In genomic region chr4:38383646-38384121, GRCh38 we compare ENCODE assay signal across 1 cellular context.
A peak's percentile ranks its signal among the peaks of the same experiment; 100 is the strongest.
TF ChIP-seq lines count a peak whose summit lies in the region.

No MANE protein-coding gene starts in this region.

TF ChIP-seq in K562, 482 proteins besides CTCF, POLR2A, EP300 and RAD21 (continued from another document and continues in another):
- TF ChIP-seq PBX2 (CRISPR knock-in tag; IDR thresholded peaks at IDR 0.05; ENCODE audit: low read depth) (peak; percentile 64), PBX2 (tag; conservative IDR thresholded peaks at IDR 0.05; ENCODE audit: low read depth) (peak; percentile 97), ZFX (CRISPR knock-in tag; IDR thresholded peaks at IDR 0.05) (peak; percentile 2; the same call in 1 of the 2 replicates), RFX1 (IDR thresholded peaks at IDR 0.05) (no peak), MNT (conservative IDR thresholded peaks at IDR 0.05) (peak in 1 of 2 experiments; percentile 26; a peak in 1 of 4 replicates), GABPA (tag; conservative IDR thresholded peaks at IDR 0.05; ENCODE audit: low read depth) (peak; percentile 24; the same call in 1 of the 2 replicates), NFIX (CRISPR knock-in tag; IDR thresholded peaks at IDR 0.05; ENCODE audit: low read depth) (no peak), ZNF24 (IDR thresholded peaks at IDR 0.05) (peak; percentile 97), PTBP1 (IDR thresholded peaks at IDR 0.05; ENCODE audit: low read depth, low read length) (no peak), ZKSCAN1 (IDR thresholded peaks at IDR 0.05; ENCODE audit: low read depth, low read length) (peak; percentile 94), TAF15 (IDR thresholded peaks at IDR 0.05; ENCODE audit: low read depth, low read length) (no peak), NCOR1 (IDR thresholded peaks at IDR 0.05) (peak; percentile 67), ZNF76 (CRISPR knock-in tag; IDR thresholded peaks at IDR 0.05; ENCODE audit: borderline replicate concordance) (no peak), KDM1A (IDR thresholded peaks at IDR 0.05) (peak; percentile 86 to 91), ZBTB1 (CRISPR knock-in tag; IDR thresholded peaks at IDR 0.05; ENCODE audit: borderline replicate concordance, low read depth) (no peak), CBFA2T3 (IDR thresholded peaks at IDR 0.05) (peak; percentile 81), JUN (IDR thresholded peaks at IDR 0.05; ENCODE audit: borderline replicate concordance, low read depth, low read length) (no peak), JUN (CRISPR knock-in tag; IDR thresholded peaks at IDR 0.05; ENCODE audit: borderline replicate concordance) (no peak), ATF2 (CRISPR knock-in tag; IDR thresholded peaks at IDR 0.05) (no peak), TBL1XR1 (IDR thresholded peaks at IDR 0.05; ENCODE audit: low read length in 2 of 2) (no peak), CUX1 (CRISPR knock-in tag; IDR thresholded peaks at IDR 0.05) (no peak), CREM (IDR thresholded peaks at IDR 0.05; ENCODE audit: low read depth) (peak; percentile 25; the same call in 1 of the 2 replicates), CXXC5 (CRISPR knock-in tag; IDR thresholded peaks at IDR 0.05) (peak; percentile 27; the same call in 1 of the 2 replicates), NR4A1 (CRISPR knock-in tag; IDR thresholded peaks at IDR 0.05) (no peak), NR4A1 (tag; IDR thresholded peaks at IDR 0.05) (peak; percentile 87), ZNF232 (CRISPR knock-in tag; IDR thresholded peaks at IDR 0.05) (no peak), NFIC (IDR thresholded peaks at IDR 0.05) (peak; percentile 90), PHF8 (IDR thresholded peaks at IDR 0.05; ENCODE audit: borderline replicate concordance, low read length) (no peak), KAT2B (IDR thresholded peaks at IDR 0.05; ENCODE audit: low read depth, low read length) (no peak), NELFE (IDR thresholded peaks at IDR 0.05; ENCODE audit: insufficient read depth, insufficient read length) (no peak), TEAD1 (CRISPR knock-in tag; IDR thresholded peaks at IDR 0.05) (0 out of 4 replicates have a peak, but pooled peaks of 1 of the 2 experiments have one; percentile 17), ADNP (tag; IDR thresholded peaks at IDR 0.05) (peak; percentile 60; the same call in 1 of the 2 replicates), PTRF (tag; IDR thresholded peaks at IDR 0.05) (no peak), HIVEP1 (CRISPR knock-in tag; IDR thresholded peaks at IDR 0.05) (no peak), ZNF592 (IDR thresholded peaks at IDR 0.05) (peak; percentile 85), KLF1 (tag; IDR thresholded peaks at IDR 0.05) (no peak), AFF1 (IDR thresholded peaks at IDR 0.05; ENCODE audit: low read depth in 1 of 2, partially characterized antibody in 2 of 2) (peak in 1 of 2 experiments; percentile 35), ZBTB33 (CRISPR knock-in tag; IDR thresholded peaks at IDR 0.05) (no peak), MEIS2 (IDR thresholded peaks at IDR 0.05; ENCODE audit: partially characterized antibody) (peak; percentile 99), TEAD4 (IDR thresholded peaks at IDR 0.05; ENCODE audit: low read length) (peak; percentile 69), TEAD4 (CRISPR knock-in tag; IDR thresholded peaks at IDR 0.05; ENCODE audit: borderline replicate concordance) (no peak), ESRRA (IDR thresholded peaks at IDR 0.05; ENCODE audit: borderline replicate concordance, low read depth) (peak; percentile 63), NCOA4 (IDR thresholded peaks at IDR 0.05; ENCODE audit: partially characterized antibody) (no peak), RNF2 (IDR thresholded peaks at IDR 0.05) (0 out of 2 replicates have a peak, but pooled peaks have one; percentile 23), CREB1 (IDR thresholded peaks at IDR 0.05) (no peak), CREB1 (CRISPR knock-in tag; IDR thresholded peaks at IDR 0.05) (no peak)
